Comparison of ENCODE assay signal across 9 cellular contexts in the genomic region with DNA sequence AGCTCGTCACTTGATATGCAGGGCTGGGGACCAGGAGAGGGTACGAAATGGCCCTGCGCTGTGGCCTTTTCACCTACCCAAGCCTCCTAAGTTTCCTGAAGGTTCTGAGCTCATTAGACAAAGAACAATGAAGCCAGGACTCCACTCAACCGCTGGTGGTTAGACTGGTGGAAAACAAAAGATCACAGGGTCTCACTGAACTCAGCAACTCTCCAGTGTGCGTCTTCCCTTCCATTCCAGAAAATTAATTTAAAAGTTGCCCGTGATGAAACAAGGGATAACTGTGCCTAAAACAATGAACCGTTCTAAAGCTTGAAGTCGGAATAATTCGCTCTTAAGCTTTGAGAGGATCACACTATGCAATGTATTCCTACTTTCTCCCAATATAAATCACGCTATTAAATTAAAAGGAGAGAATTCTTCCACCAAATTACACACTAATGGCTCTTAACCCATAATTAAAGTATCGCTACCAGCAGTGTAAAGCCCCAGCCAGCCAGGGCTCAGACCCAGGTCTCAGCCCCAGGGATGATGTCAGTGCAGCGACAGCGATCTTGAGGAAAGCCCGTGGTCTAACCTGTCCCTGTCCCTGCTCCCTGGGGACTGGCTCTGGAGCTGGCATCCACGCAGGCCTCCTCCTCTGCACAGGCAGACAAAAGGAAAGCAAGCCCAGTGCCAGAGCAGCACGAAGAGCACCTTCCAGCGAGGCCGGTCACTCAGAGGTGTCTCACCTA. TPM values are rescaled to one million over a fixed set of nuclear protein-coding genes. Genes with fewer than 3 reads are reported as not detected.
DNase-seq lines count a peak whose midpoint lies in the region; ATAC-seq and TF ChIP-seq lines count a peak whose summit lies in the region.
"Had no signal": no experiment of that assay in that cellular context is flagged by ENCODE, and none has a peak within 500 bp of the region (broad histone marks: within the 10 kb centered on the region; RNA-seq: fewer than 3 reads in every experiment).

No MANE protein-coding gene starts in this region.

- H3K9me3 ChIP-seq in BE2C (no peaks in the 10 kb centered on the region), endodermal cell (ENCODE audit: control insufficient read depth, low read length) (no peaks in the 10 kb centered on the region)

- H3K27ac ChIP-seq in endodermal cell (ENCODE audit: low read depth, low read length) = peak overlapping the region; percentile 57

- H3K4me3 Mint-ChIP-seq in endodermal cell = peak overlapping the region; percentile 17
- peak overlapping the region; percentile 97 to 100 (median 100) for H3K4me3 Mint-ChIP-seq in nephron

- TF ChIP-seq CTCF in BE2C (IDR thresholded peaks at IDR 0.05; ENCODE audit: low read depth, low read length) (no peak), endodermal cell (conservative IDR thresholded peaks at IDR 0.05) (no peak), nephron (IDR thresholded peaks at IDR 0.05; ENCODE audit: unreplicated experiment in 3 of 3) (no peak)

- H3K27me3 ChIP-seq in BE2C = no peaks in the 10 kb centered on the region
- no peaks in the 10 kb centered on the region for H3K27me3 ChIP-seq in endodermal cell (ENCODE audit: control insufficient read depth, insufficient read depth, low read length, poor library complexity, severe bottlenecking)

- H3K36me3 Mint-ChIP-seq in endodermal cell (ENCODE audit: low read depth) (peaks cover 5% of the 10 kb centered on the region), nephron (ENCODE audit: low read depth) (no peaks in the 10 kb centered on the region)

- no peak for ATAC-seq in HG03045 (IDR thresholded peaks at IDR 0.05; ENCODE audit: unreplicated experiment)

- DNase-seq in BE2C (peak; percentile 91), NCI-H748 treated with DMSO at 0.1 percent for 48 hours (lab: John Stamatoyannopoulos, UW) (peak; percentile 21), endodermal cell (peak; percentile 57), OCI-M1 (lab: John Stamatoyannopoulos, UW) (no peak), cerebellar cortex (ENCODE audit: low spot score) (no peak)
- no peak for DNase-seq in stimulated activated CD4-positive, alpha-beta T cell treated with anti-CD3 and anti-CD28 coated beads, Interleukin-2, amount 100 ng/mL, for 48 hours
- DNase-seq: stimulated activated CD4-positive, alpha-beta T cell treated with anti-CD3 and anti-CD28 coated beads, Interleukin-12 subunit alpha, Interleukin-12 subunit beta, amount 100 ng/mL, for 4 hours had no signal

- H3K36me3 ChIP-seq in BE2C = no peaks in the 10 kb centered on the region
- H3K36me3 ChIP-seq in endodermal cell (ENCODE audit: control insufficient read depth, insufficient read depth, low read length) = no peaks in the 10 kb centered on the region

- H3K4me1 ChIP-seq in BE2C (peaks cover 2% of the 10 kb centered on the region), endodermal cell (ENCODE audit: control insufficient read depth, insufficient read depth, low read length) (peaks cover 27% of the 10 kb centered on the region)

- H3K4me1 Mint-ChIP-seq in endodermal cell = peaks cover 48% of the 10 kb centered on the region
- H3K4me1 Mint-ChIP-seq in nephron = peaks cover 78% of the 10 kb centered on the region

- WGBS in endodermal cell (ENCODE audit: insufficient coverage in 1 of 2, insufficient read length in 1 of 2), 2 experiments = 84 to 86% methylated on average over 6 to 18 of the region's 18 CpGs

- H3K27ac Mint-ChIP-seq in endodermal cell (peak overlapping the region; percentile 91), nephron (peak overlapping the region; percentile 90 to 100 (median 98))

- peak overlapping the region; percentile 39 for H3K9ac ChIP-seq in endodermal cell (ENCODE audit: extremely low read depth, low read length, poor library complexity, severe bottlenecking)

- peak overlapping the region; percentile 57 for H3K4me3 ChIP-seq in BE2C (ENCODE audit: low read depth, low read length)
- peak overlapping the region; percentile 27 for H3K4me3 ChIP-seq in endodermal cell (ENCODE audit: low read length)

- H3K9me3 Mint-ChIP-seq in endodermal cell (no peaks in the 10 kb centered on the region), nephron (no peaks in the 10 kb centered on the region)

- H3K27me3 Mint-ChIP-seq in endodermal cell (ENCODE audit: insufficient read depth) (no peaks in the 10 kb centered on the region), nephron (ENCODE audit: low read depth) (no peaks in the 10 kb centered on the region)

RNA-seq across cellular contexts. Expression of gene VGLL4, which starts 4.9 kb away (rescaled TPM):
- polyA plus RNA-seq in BE2C (2012; ENCODE audit: insufficient read depth, insufficient read length, low read depth) = 21.6 TPM
- 10 to 100 TPM; 47.5 to 49.7 TPM for total RNA-seq in endodermal cell
- 77.0 TPM for polyA plus RNA-seq in endodermal cell (2013, experiment 1 of 2)
- polyA plus RNA-seq in endodermal cell (2013, experiment 2 of 2) = 77.0 TPM

Comparison
In these comparisons a context has a peak if more than half of its experiments do, and no peak if none do; other contexts are left out.
1. DNase-seq: peak in BE2C (single experiment), NCI-H748 treated with DMSO at 0.1 percent for 48 hours (single experiment) and endodermal cell (single experiment); none in OCI-M1 (single experiment), stimulated activated CD4-positive, alpha-beta T cell treated with anti-CD3 and anti-CD28 coated beads, Interleukin-2, amount 100 ng/mL, for 48 hours (0 of 2) and cerebellar cortex (single experiment).